In genomic region chr1:98068016-98068415, GRCh38 we compare ENCODE assay signal across 25 cellular contexts.
"Had no signal": no experiment of that assay in that cellular context is flagged by ENCODE, and none has a peak within 500 bp of the region (broad histone marks: within the 10 kb centered on the region; RNA-seq: fewer than 3 reads in every experiment).

No MANE protein-coding gene starts in this region.

- DNase-seq: activated CD4-positive, alpha-beta T cell treated with anti-CD3 and anti-CD28 coated beads for 48 hours; activated CD4-positive, alpha-beta T cell treated with anti-CD3 and anti-CD28 coated beads, Interleukin-2, amount 50 U/mL, for 4 hours; activated CD4-positive, CD25-positive, alpha-beta regulatory T cell treated with anti-CD3 and anti-CD28 coated beads, Interleukin-2, amount 50 U/mL, for 72 hours; activated CD8-positive, alpha-beta memory T cell treated with anti-CD3 and anti-CD28 coated beads, Interleukin-2, amount 50 U/mL, for 48 hours; activated CD8-positive, alpha-beta T cell treated with anti-CD3 and anti-CD28 coated beads, Interleukin-2, amount 10 ng/mL, durations not matched to agents 7 days and 5 days; activated effector memory CD4-positive, alpha-beta T cell treated with Interleukin-2 at 50 U/mL for 16 hours; activated naive CD4-positive, alpha-beta T cell; activated T-cell treated with anti-CD3 and anti-CD28 coated beads, Interleukin-2, amount 50 U/mL, for 1 hour; aorta; caudate nucleus; Kasumi-1; NCI-H1048; NCI-H146; NCI-H187 treated with DMSO at 0.1 percent for 48 hours; NCI-H2081 treated with DMSO at 0.1 percent for 48 hours; NCI-H446 treated with DMSO at 0.1 percent for 48 hours; NCI-H526 treated with DMSO at 0.1 percent for 48 hours; NCI-H82; RPMI8226; SJCRH30; SK-N-SH; T-helper 1 cell had no signal

- H3K9me3 ChIP-seq: breast epithelium, SJCRH30, SK-N-SH had no signal

- H3K4me3 ChIP-seq: breast epithelium, SJCRH30 had no signal

- H3K4me1 ChIP-seq: breast epithelium, SJCRH30 had no signal

- H3K27ac ChIP-seq: breast epithelium, SJCRH30 had no signal

- H3K27me3 ChIP-seq: breast epithelium, SJCRH30 had no signal

- ATAC-seq: activated CD8-positive, alpha-beta T cell treated with anti-CD3 and anti-CD28 coated beads, Interleukin-2, amount 10 ng/mL, durations not matched to agents 7 days and 5 days; Panc1; Right ventricle myocardium inferior had no signal

- H3K4me2 ChIP-seq: SK-N-SH had no signal

- H3K9me2 ChIP-seq: SK-N-SH had no signal

- H3K9ac ChIP-seq: SK-N-SH had no signal

- H3K36me3 ChIP-seq: breast epithelium, SJCRH30 had no signal
